ENCODE assay signal across 19 cellular contexts in genomic region chr17:41511130-41511529, GRCh38. TPM values are rescaled to one million over a fixed set of nuclear protein-coding genes. Genes with fewer than 3 reads are reported as not detected.
DNase-seq lines count a peak whose midpoint lies in the region; ATAC-seq and TF ChIP-seq lines count a peak whose summit lies in the region.
"Had no signal": no experiment of that assay in that cellular context is flagged by ENCODE, and none has a peak within 500 bp of the region (broad histone marks: within the 10 kb centered on the region; RNA-seq: fewer than 3 reads in every experiment).

No MANE protein-coding gene starts in this region.

- TF ChIP-seq CTCF in Peyer's patch (IDR thresholded peaks at IDR 0.05) (no peak), esophagus squamous epithelium (IDR thresholded peaks at IDR 0.05) (no peak), upper lobe of right lung (IDR thresholded peaks at IDR 0.05) (no peak)

- whole genome bisulfite sequencing in esophagus squamous epithelium, 2 donors: 46% methylated on average over 2 of the region's 4 CpGs; no CpG with 5 or more reads in 1 of the 2 donors

- H3K27ac ChIP-seq in Peyer's patch (peak overlapping the region in 1 of 4 donors; percentile 35), esophagus squamous epithelium (peak overlapping the region; percentile 81 to 92 (median 85)), upper lobe of right lung (no peak overlapping the region)
- H3K27ac ChIP-seq: BLaER1, tibial artery had no signal

- H3K27me3 ChIP-seq in Peyer's patch (no peaks in the 10 kb centered on the region), esophagus squamous epithelium (peaks cover 0 to 3% (median 0%) of the 10 kb centered on the region in 4 donors), upper lobe of right lung (no peaks in the 10 kb centered on the region)
- H3K27me3 ChIP-seq: BLaER1 had no signal

- DNase-seq in NCI-H2029 (lab: John Stamatoyannopoulos, UW) (peak; percentile 24), NCI-H2029 treated with DMSO at 0.1 percent for 48 hours (lab: John Stamatoyannopoulos, UW) (no peak), Peyer's patch (peak in 2 of 3 donors; percentile 67 to 70), esophagus squamous epithelium (lab: John Stamatoyannopoulos, UW) (no peak), upper lobe of right lung (no peak), NCI-H524 (lab: John Stamatoyannopoulos, UW) (no peak)
- DNase-seq in effector CD8-positive, alpha-beta T cell (lab: John Stamatoyannopoulos, UW): no peak
- DNase-seq: activated B cell treated with CpG ODN at 0.5 μM for 24 hours; activated naive CD8-positive, alpha-beta T cell treated with anti-CD3 and anti-CD28 coated beads, Interleukin-2, amount 10 ng/mL, durations not matched to agents 7 days and 5 days; DMS79; NCI-H1694 treated with DMSO at 0.1 percent for 48 hours; tibial artery had no signal

- ATAC-seq in upper lobe of right lung: peak; percentile 62
- no peak for ATAC-seq in GM21381 (IDR thresholded peaks at IDR 0.05; ENCODE audit: unreplicated experiment)
- ATAC-seq: stimulated activated effector memory CD8-positive, alpha-beta T cell treated with anti-CD3 and anti-CD28 coated beads, Interleukin-12 subunit alpha, Interleukin-12 subunit beta, amount 100 ng/mL, for 72 hours had no signal

- no peak for TF ChIP-seq POLR2A in Peyer's patch (IDR thresholded peaks at IDR 0.05)
- peak in 2 of 4 donors; percentile 25 to 49 for TF ChIP-seq POLR2A in esophagus squamous epithelium (IDR thresholded peaks at IDR 0.05)

- H3K4me1 ChIP-seq in Peyer's patch (peaks cover 0 to 18% (median 3%) of the 10 kb centered on the region in 4 donors), esophagus squamous epithelium (peaks cover 28 to 87% (median 32%) of the 10 kb centered on the region in 3 donors), upper lobe of right lung (no peaks in the 10 kb centered on the region)
- H3K4me1 ChIP-seq: BLaER1 had no signal

- H3K36me3 ChIP-seq in Peyer's patch: no peaks in the 10 kb centered on the region
- peaks cover 0 to 20% (median 5%) of the 10 kb centered on the region in 3 donors for H3K36me3 ChIP-seq in esophagus squamous epithelium
- H3K36me3 ChIP-seq in upper lobe of right lung: no peaks in the 10 kb centered on the region
- H3K36me3 ChIP-seq: BLaER1 had no signal

- H3K9me3 ChIP-seq in Peyer's patch (no peaks in the 10 kb centered on the region), esophagus squamous epithelium (no peaks in the 10 kb centered on the region), upper lobe of right lung (no peaks in the 10 kb centered on the region)
- H3K9me3 ChIP-seq: BLaER1, tibial artery had no signal

- H3K4me3 ChIP-seq in Peyer's patch (no peak overlapping the region), esophagus squamous epithelium (peak overlapping the region; percentile 3 to 38 (median 34)), upper lobe of right lung (no peak overlapping the region)
- H3K4me3 ChIP-seq: BLaER1, tibial artery had no signal

- intact Hi-C loops in esophagus squamous epithelium (cut with DNase I) (no loop called here), upper lobe of right lung (cut with DNase I) (no loop called here)

RNA-seq across cellular contexts. Expression of gene KRT13, which starts 5.7 kb away (rescaled TPM):
- total RNA-seq in Peyer's patch: 1 to 10 TPM in 1 of 4 donors, not detected in 3; 2.5 TPM
- over 10,000 TPM; 27,182 to 79,363 (median 33,601) TPM for total RNA-seq in esophagus squamous epithelium
- 5.5 TPM for total RNA-seq in upper lobe of right lung
- total RNA-seq: activated B cell treated with CpG ODN at 0.5 μM for 24 hours; activated CD8-positive, alpha-beta memory T cell treated with anti-CD3 and anti-CD28 coated beads for 36 hours; activated naive CD8-positive, alpha-beta T cell treated with anti-CD3 and anti-CD28 coated beads, Interleukin-2, amount 10 ng/mL, durations not matched to agents 7 days and 5 days; glomerular endothelial cell; mesenteric fat pad had no signal

RNA-seq across cellular contexts. Expression of gene KRT15, which starts 7.6 kb away (rescaled TPM):
- total RNA-seq in Peyer's patch (10 to 100 TPM; 12.3 to 44.5 (median 28.8) TPM), esophagus squamous epithelium (1,000 to 10,000 TPM in 3 of 4 donors, 100 to 1,000 TPM in 1; 743 to 2,833 (median 2,484) TPM), upper lobe of right lung (24.3 TPM)
- total RNA-seq: activated B cell treated with CpG ODN at 0.5 μM for 24 hours; activated CD8-positive, alpha-beta memory T cell treated with anti-CD3 and anti-CD28 coated beads for 36 hours; activated naive CD8-positive, alpha-beta T cell treated with anti-CD3 and anti-CD28 coated beads, Interleukin-2, amount 10 ng/mL, durations not matched to agents 7 days and 5 days; mesenteric fat pad had no signal

RNA-seq across cellular contexts. Expression of gene KRT19, which starts 17.0 kb away (rescaled TPM):
- total RNA-seq in Peyer's patch (1,000 to 10,000 TPM in 3 of 4 donors, 100 to 1,000 TPM in 1; 357 to 5,327 (median 3,312) TPM), esophagus squamous epithelium (1,000 to 10,000 TPM in 2 of 4 donors, 100 to 1,000 TPM in 2; 589 to 1,442 (median 1,001) TPM), upper lobe of right lung (321 TPM)
- total RNA-seq: activated B cell treated with CpG ODN at 0.5 μM for 24 hours; activated CD8-positive, alpha-beta memory T cell treated with anti-CD3 and anti-CD28 coated beads for 36 hours; activated naive CD8-positive, alpha-beta T cell treated with anti-CD3 and anti-CD28 coated beads, Interleukin-2, amount 10 ng/mL, durations not matched to agents 7 days and 5 days had no signal

RNA-seq across cellular contexts. Expression of gene KRT36, which starts 21.4 kb away (rescaled TPM):
- not detected for total RNA-seq in Peyer's patch
- total RNA-seq in esophagus squamous epithelium: under 1 TPM in 1 of 4 donors, not detected in 3; 0.38 TPM
- total RNA-seq in upper lobe of right lung: not detected
- total RNA-seq: activated B cell treated with CpG ODN at 0.5 μM for 24 hours; activated CD8-positive, alpha-beta memory T cell treated with anti-CD3 and anti-CD28 coated beads for 36 hours; activated naive CD8-positive, alpha-beta T cell treated with anti-CD3 and anti-CD28 coated beads, Interleukin-2, amount 10 ng/mL, durations not matched to agents 7 days and 5 days; epithelial cell of proximal tubule; glomerular endothelial cell; mesenteric fat pad had no signal

RNA-seq across cellular contexts. Expression of gene KRT35, which starts 30.2 kb away (rescaled TPM):
- total RNA-seq in Peyer's patch: not detected
- not detected for total RNA-seq in esophagus squamous epithelium
- total RNA-seq in upper lobe of right lung: not detected
- total RNA-seq: activated B cell treated with CpG ODN at 0.5 μM for 24 hours; activated CD8-positive, alpha-beta memory T cell treated with anti-CD3 and anti-CD28 coated beads for 36 hours; activated naive CD8-positive, alpha-beta T cell treated with anti-CD3 and anti-CD28 coated beads, Interleukin-2, amount 10 ng/mL, durations not matched to agents 7 days and 5 days; epithelial cell of proximal tubule; glomerular endothelial cell; mesenteric fat pad had no signal

Comparison
In these comparisons a context has a peak if more than half of its experiments do, and no peak if none do; other contexts are left out.
1. DNase-seq: peak in NCI-H2029 (single experiment) and Peyer's patch (2 of 3); none in NCI-H2029 treated with DMSO at 0.1 percent for 48 hours (single experiment), esophagus squamous epithelium (single experiment), upper lobe of right lung (single experiment), NCI-H524 (0 of 2) and effector CD8-positive, alpha-beta T cell (single experiment).
2. H3K4me3 ChIP-seq: peak in esophagus squamous epithelium (4 of 4); none in Peyer's patch (0 of 4) and upper lobe of right lung (single experiment).
3. RNA of gene KRT13, which starts 5.7 kb away (total RNA-seq): 27,182 to 79,363 TPM in esophagus squamous epithelium; 5.5 TPM in upper lobe of right lung (single experiment) and 2.5 TPM in Peyer's patch; every median in the first group is over 1,000 times any median in the second.
4. RNA of gene KRT15, which starts 7.6 kb away (total RNA-seq): 743 to 2,833 TPM in esophagus squamous epithelium; 12.3 to 44.5 TPM in Peyer's patch and 24.3 TPM in upper lobe of right lung (single experiment); every median in the first group is over 10 times any median in the second.